Comparison of ENCODE assay signal across 1 cellular context in genomic region chr5:176921669-176922196, GRCh38.
TF ChIP-seq lines count a peak whose summit lies in the region.

No MANE protein-coding gene starts in this region.

TF ChIP-seq in IMR-90, 13 proteins besides CTCF, POLR2A, EP300 and RAD21 (continued from another document):
- TF ChIP-seq USF2 (IDR thresholded peaks at IDR 0.05; ENCODE audit: low read depth, low read length) (no peak), NFE2L2 (IDR thresholded peaks at IDR 0.05; ENCODE audit: low read depth, low read length) (no peak), MAZ (IDR thresholded peaks at IDR 0.05; ENCODE audit: borderline replicate concordance, low read depth, low read length) (no peak), RFX5 (IDR thresholded peaks at IDR 0.05; ENCODE audit: low read depth, low read length) (no peak), CHD1 (IDR thresholded peaks at IDR 0.05; ENCODE audit: low read depth, low read length) (no peak), MXI1 (IDR thresholded peaks at IDR 0.05; ENCODE audit: borderline replicate concordance, low read depth, low read length) (no peak), ELK1 (IDR thresholded peaks at IDR 0.05; ENCODE audit: borderline replicate concordance, low read depth, low read length) (no peak), MAFK (IDR thresholded peaks at IDR 0.05; ENCODE audit: low read depth, low read length) (no peak), CEBPB (IDR thresholded peaks at IDR 0.05; ENCODE audit: low read depth, low read length) (no peak), SMC3 (IDR thresholded peaks at IDR 0.05; ENCODE audit: low read depth, low read length) (no peak), FOS (IDR thresholded peaks at IDR 0.05; ENCODE audit: low read depth, low read length) (no peak), RCOR1 (IDR thresholded peaks at IDR 0.05; ENCODE audit: insufficient replicate concordance, low read length) (no peak)
TF ChIP-seq in IMR-90: peak in this region for 0.
